ENCODE assay signal across 8 cellular contexts in the genomic region with DNA sequence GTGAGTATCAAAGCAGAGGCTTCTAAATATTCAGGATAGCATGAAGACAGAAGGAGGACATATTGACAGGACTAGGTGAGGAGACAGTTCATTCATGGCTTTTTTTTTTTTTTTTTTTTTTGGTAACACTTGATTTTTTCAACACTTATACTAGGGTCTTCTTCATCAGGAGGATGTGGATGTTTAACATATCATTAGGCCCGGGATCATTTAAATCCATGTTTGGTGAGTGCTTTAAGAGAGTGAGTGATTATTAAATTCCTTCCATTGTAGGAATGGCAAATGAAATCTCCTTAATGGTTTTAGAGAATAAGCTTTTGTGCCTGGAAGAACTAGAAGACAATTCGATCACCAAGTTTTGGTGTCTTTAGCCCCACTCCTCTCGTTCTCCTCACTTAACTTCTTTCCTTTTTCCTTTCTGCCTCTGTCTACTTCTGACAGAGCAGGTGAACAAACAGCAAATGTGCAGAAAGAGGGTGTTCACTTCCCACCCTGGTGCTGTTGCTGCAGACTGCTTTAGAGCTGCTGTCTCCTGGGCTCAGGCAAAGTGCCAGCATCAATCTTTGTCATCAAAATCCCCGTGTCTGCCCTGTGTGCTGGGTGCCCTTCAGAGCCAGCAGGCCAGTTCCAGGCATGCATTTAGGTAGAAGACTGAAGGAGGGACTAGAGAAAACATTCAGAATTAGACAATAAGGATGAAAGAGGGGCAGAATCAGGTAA. TPM values are rescaled to one million over a fixed set of nuclear protein-coding genes. Genes with fewer than 3 reads are reported as not detected.
DNase-seq lines count a peak whose midpoint lies in the region; FAIRE-seq and TF ChIP-seq lines count a peak whose summit lies in the region.

No MANE protein-coding gene starts in this region.

- H3K27me3 Mint-ChIP-seq in progenitor cell of endocrine pancreas = no peaks in the 10 kb centered on the region

- peaks cover 34% of the 10 kb centered on the region for H3K4me1 ChIP-seq in endothelial cell of umbilical vein (ENCODE audit: control insufficient read depth, extremely low read depth, insufficient read depth, low read length)

- H3K4me3 ChIP-seq in endothelial cell of umbilical vein (replicated peaks in 1 of 3; ENCODE audit: insufficient read depth in 1 of 3, low read depth in 1 of 3, low read length in 3 of 3) = no peak overlapping the region

- CTCF ChIA-PET in endothelial cell of umbilical vein (lab: Charles Lee) = interaction anchor here (0.6 to 2.5 kb wide), 12 partner anchors 9 to 264 kb away, joined by 3 to 26 read pairs (median 4); a partner anchor contains a TSS

- no peak overlapping the region for H3K4me3 Mint-ChIP-seq in progenitor cell of endocrine pancreas (ENCODE audit: low read depth)

- H3K79me2 ChIP-seq in endothelial cell of umbilical vein (ENCODE audit: control insufficient read depth, insufficient read depth, low read length) = no peaks in the 10 kb centered on the region

- dilution Hi-C loops in endothelial cell of umbilical vein (cut with MboI; ENCODE audit: extremely low pct_ligation_motif_present, low sequenced_read_pairs) = no loop called here

- peak; percentile 52 for FAIRE-seq in endothelial cell of umbilical vein (lab: Jason Lieb, UNC)

- no peaks in the 10 kb centered on the region for H3K9me3 ChIP-seq in endothelial cell of umbilical vein (replicated peaks; ENCODE audit: control insufficient read depth, insufficient read depth, low read length)

- intact Hi-C loops in endothelial cell of umbilical vein (cut with micrococcal nuclease) = loop anchor here (2.0 kb wide), 3 partner anchors 15 to 41 kb away; a partner anchor contains a TSS

- H3K36me3 ChIP-seq in endothelial cell of umbilical vein (ENCODE audit: control insufficient read depth in 2 of 2, extremely low read depth in 1 of 2, insufficient read depth in 2 of 2, low read length in 2 of 2) = no peaks in the 10 kb centered on the region

- TF ChIP-seq POLR2A in endothelial cell of umbilical vein (IDR thresholded peaks at IDR 0.05; ENCODE audit: low read depth, low read length) = no peak

- peak overlapping the region; percentile 99 for H3K27ac Mint-ChIP-seq in progenitor cell of endocrine pancreas

- H3K27me3 ChIP-seq in endothelial cell of umbilical vein (ENCODE audit: control insufficient read depth in 2 of 2, insufficient read depth in 2 of 2, low read length in 2 of 2) = no peaks in the 10 kb centered on the region

- H3K9me1 ChIP-seq in endothelial cell of umbilical vein (replicated peaks; ENCODE audit: control insufficient read depth, extremely low read depth, insufficient read depth, low read length) = no peaks in the 10 kb centered on the region

- H3K9ac ChIP-seq in endothelial cell of umbilical vein (replicated peaks; ENCODE audit: extremely low read depth, insufficient read depth, low read length) = peak overlapping the region; percentile 14

- BruUV-seq in endothelial cell of umbilical vein (replicated peaks; lab: Mats Ljungman, UMichigan) = no TSS peak

- H3K36me3 Mint-ChIP-seq in progenitor cell of endocrine pancreas (ENCODE audit: insufficient read depth) = peaks cover 2% of the 10 kb centered on the region

- POLR2A ChIA-PET in endothelial cell of umbilical vein (lab: Charles Lee) = interaction anchor here (1.0 to 1.4 kb wide), 2 partner anchors 9 to 42 kb away, joined by 4 to 5 read pairs; a partner anchor contains a TSS

- no peak for TF ChIP-seq CTCF in endothelial cell of umbilical vein (IDR thresholded peaks at IDR 0.05; ENCODE audit: extremely low read depth in 1 of 2, insufficient read depth in 1 of 2, low read depth in 1 of 2, low read length in 2 of 2)
- TF ChIP-seq CTCF in progenitor cell of endocrine pancreas (IDR thresholded peaks at IDR 0.05; ENCODE audit: unreplicated experiment) = no peak

- no peaks in the 10 kb centered on the region for H3K9me3 Mint-ChIP-seq in progenitor cell of endocrine pancreas (ENCODE audit: low read depth)

- peak overlapping the region; percentile 81 for H3K4me2 ChIP-seq in endothelial cell of umbilical vein (ENCODE audit: insufficient read depth, low read length)

- peaks cover 52% of the 10 kb centered on the region for H3K4me1 Mint-ChIP-seq in progenitor cell of endocrine pancreas (ENCODE audit: low read depth)

- peak overlapping the region; percentile 7 for H2AFZ ChIP-seq in endothelial cell of umbilical vein (ENCODE audit: low read depth, low read length)

- H4K20me1 ChIP-seq in endothelial cell of umbilical vein (replicated peaks; ENCODE audit: control insufficient read depth, extremely low read depth, insufficient read depth, low read length) = no peaks in the 10 kb centered on the region

- peak overlapping the region; percentile 63 for H3K27ac ChIP-seq in endothelial cell of umbilical vein (ENCODE audit: insufficient read depth, low read depth, low read length)

- DNase-seq in activated CD4-positive, alpha-beta T cell treated with anti-CD3 and anti-CD28 coated beads for 4 hours = peak; percentile 28 to 30
- DNase-seq in activated CD4-positive, alpha-beta T cell treated with anti-CD3 and anti-CD28 coated beads for 1 hour = no peak
- DNase-seq in UCSD-AML1 (lab: John Stamatoyannopoulos, UW; ENCODE audit: unreplicated experiment) (peak; percentile 30), endothelial cell of umbilical vein (ENCODE audit: low read depth, low spot score) (peak; percentile 66), progenitor cell of endocrine pancreas (ENCODE audit: low spot score, unreplicated experiment) (no peak), GM19240 (ENCODE audit: insufficient read length, low spot score) (no peak), GF-D8 (lab: John Stamatoyannopoulos, UW) (no peak), NCI-H187 (lab: John Stamatoyannopoulos, UW) (no peak)

TF ChIP-seq in endothelial cell of umbilical vein, 7 proteins besides CTCF, POLR2A, EP300 and RAD21:
- TF ChIP-seq, protein P1, sequence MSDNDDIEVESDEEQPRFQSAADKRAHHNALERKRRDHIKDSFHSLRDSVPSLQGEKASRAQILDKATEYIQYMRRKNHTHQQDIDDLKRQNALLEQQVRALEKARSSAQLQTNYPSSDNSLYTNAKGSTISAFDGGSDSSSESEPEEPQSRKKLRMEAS (IDR thresholded peaks at IDR 0.05; ENCODE audit: insufficient read depth, insufficient read length) = no peak
- no peak for TF ChIP-seq EZH2 (IDR thresholded peaks at IDR 0.05; ENCODE audit: borderline replicate concordance, low read depth, low read length, severe bottlenecking)

RNA-seq across cellular contexts. Expression of a gene that starts 35.6 kb away (rescaled TPM):
- 250 and 257 TPM in 2 replicates for total RNA-seq in endothelial cell of umbilical vein
- polyA plus RNA-seq in endothelial cell of umbilical vein = 187 and 239 TPM in 2 replicates
- 442 and 454 TPM in 2 replicates for polyA plus RNA-seq in endothelial cell of umbilical vein (2011; cell fraction: cytosol; rRNA removed)
- 173 and 186 TPM in 2 replicates for polyA plus RNA-seq in endothelial cell of umbilical vein (2011; cell fraction: nucleus; rRNA removed)
- polyA plus RNA-seq in endothelial cell of umbilical vein (2012) = 369 and 484 TPM in 2 replicates
- polyA minus RNA-seq in endothelial cell of umbilical vein = 125 and 152 TPM in 2 replicates
- polyA minus RNA-seq in endothelial cell of umbilical vein (2011; cell fraction: cytosol; rRNA and poly(A)+ RNA removed) = 64.0 TPM
- 31.3 and 45.1 TPM in 2 replicates for polyA minus RNA-seq in endothelial cell of umbilical vein (2011; cell fraction: nucleus; rRNA and poly(A)+ RNA removed)
- total RNA-seq in progenitor cell of endocrine pancreas = 220 and 234 TPM in 2 replicates

RNA-seq across cellular contexts. Expression of a gene that starts 41.6 kb away (rescaled TPM):
- total RNA-seq in endothelial cell of umbilical vein (22.2 and 25.2 TPM in 2 replicates), progenitor cell of endocrine pancreas (17.5 and 17.9 TPM in 2 replicates)
- polyA plus RNA-seq in endothelial cell of umbilical vein = 4.7 and 5.7 TPM in 2 replicates
- 5.7 and 6.2 TPM in 2 replicates for polyA plus RNA-seq in endothelial cell of umbilical vein (2011; cell fraction: cytosol; rRNA removed)
- polyA plus RNA-seq in endothelial cell of umbilical vein (2011; cell fraction: nucleus; rRNA removed) = 16.9 and 18.2 TPM in 2 replicates
- polyA plus RNA-seq in endothelial cell of umbilical vein (2012) = 12.7 and 15.3 TPM in 2 replicates
- 39.9 and 47.8 TPM in 2 replicates for polyA minus RNA-seq in endothelial cell of umbilical vein
- polyA minus RNA-seq in endothelial cell of umbilical vein (2011; cell fraction: cytosol; rRNA and poly(A)+ RNA removed) = 16.8 TPM
- 84.6 and 116 TPM in 2 replicates for polyA minus RNA-seq in endothelial cell of umbilical vein (2011; cell fraction: nucleus; rRNA and poly(A)+ RNA removed)

Comparison
In these comparisons a context has a peak if more than half of its experiments do, and no peak if none do; other contexts are left out.
1. DNase-seq: peak in activated CD4-positive, alpha-beta T cell treated with anti-CD3 and anti-CD28 coated beads for 4 hours (2 of 2), UCSD-AML1 (single experiment) and endothelial cell of umbilical vein (single experiment); none in activated CD4-positive, alpha-beta T cell treated with anti-CD3 and anti-CD28 coated beads for 1 hour (single experiment), progenitor cell of endocrine pancreas (single experiment), GM19240 (single experiment), GF-D8 (single experiment) and NCI-H187 (0 of 2).